8 cellular contexts compared by ENCODE assay signal in the genomic region with DNA sequence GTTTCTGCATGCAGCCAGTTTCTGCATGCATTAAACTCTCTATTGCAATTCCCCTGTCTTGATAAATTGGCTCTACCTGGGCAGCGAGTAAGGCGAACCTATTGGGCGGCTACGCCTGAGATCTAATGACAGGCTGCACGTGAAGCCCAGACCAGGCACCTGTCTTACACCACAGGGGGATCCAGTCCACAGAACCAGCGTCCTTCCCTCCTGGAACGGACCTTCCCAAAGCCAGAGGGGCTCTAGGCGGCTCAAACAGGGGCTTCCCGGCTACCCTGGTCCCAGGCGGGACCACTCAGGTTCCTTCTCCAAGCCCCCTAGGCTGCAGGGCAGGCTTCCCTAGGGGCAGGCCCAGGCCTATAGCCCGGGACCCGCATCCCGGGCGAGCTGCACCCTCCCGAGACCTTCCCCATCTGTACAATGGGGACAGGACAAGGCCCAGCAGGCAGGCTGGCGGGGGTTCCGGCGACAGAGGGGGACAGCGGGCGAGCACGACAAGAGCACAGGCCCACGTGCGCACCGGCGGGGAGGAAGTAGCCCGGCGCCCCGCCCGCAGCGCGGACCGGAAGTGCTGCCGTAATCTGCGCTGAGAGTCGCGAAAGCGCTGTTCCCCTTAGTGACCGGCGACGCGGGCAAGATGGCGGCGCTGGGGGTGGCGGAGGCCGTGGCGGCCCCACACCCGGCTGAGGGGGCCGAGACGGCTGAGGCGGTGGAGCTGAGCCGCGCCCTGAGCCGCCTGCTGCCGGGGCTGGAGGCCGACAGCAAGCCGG. TPM values are rescaled to one million over a fixed set of nuclear protein-coding genes. Genes with fewer than 3 reads are reported as not detected.
DNase-seq lines count a peak whose midpoint lies in the region; ATAC-seq and TF ChIP-seq lines count a peak whose summit lies in the region.

TSS of gene DNAAF5 (plus strand) at position 616 of the 770 bp plus-strand sequence. CDS start at position 638, 22 bp downstream.

- no peaks in the 10 kb centered on the region for H3K36me3 ChIP-seq in parathyroid adenoma (ENCODE audit: control insufficient read depth, insufficient read depth, low read length)
- peaks cover 0 to 22% (median 0%) of the 10 kb centered on the region in 3 donors for H3K36me3 ChIP-seq in tibial artery

- H3K27ac Mint-ChIP-seq in HFFc6: peak within 1 kb of the TSS; percentile 76
- peak within 1 kb of the TSS; percentile 92 for H3K27ac Mint-ChIP-seq in activated naive CD8-positive, alpha-beta T cell

- DNase-seq in GM10248 (ENCODE audit: extremely low spot score): peak; percentile 95
- peak; percentile 75 for DNase-seq in HFFc6
- DNase-seq in NAMALWA (ENCODE audit: low spot score): peak; percentile 95
- DNase-seq in SKM-1 treated with dmso at 0.1 percent for 144 hours (lab: John Stamatoyannopoulos, UW; ENCODE audit: unreplicated experiment): peak; percentile 75
- peak; percentile 94 for DNase-seq in Right ventricle myocardium inferior (ENCODE audit: missing footprints)
- DNase-seq in tibial artery: peak; percentile 74 to 87

- H3K4me1 ChIP-seq in parathyroid adenoma: peaks cover 6% of the 10 kb centered on the region
- H3K4me1 ChIP-seq in tibial artery: peaks cover 0 to 25% (median 18%) of the 10 kb centered on the region in 4 donors

- H3K36me3 Mint-ChIP-seq in HFFc6 (ENCODE audit: low read depth): peaks cover 42% of the 10 kb centered on the region
- peaks cover 19% of the 10 kb centered on the region for H3K36me3 Mint-ChIP-seq in activated naive CD8-positive, alpha-beta T cell

- H3K4me3 Mint-ChIP-seq in HFFc6: peak within 1 kb of the TSS; percentile 87
- H3K4me3 Mint-ChIP-seq in activated naive CD8-positive, alpha-beta T cell: peak within 1 kb of the TSS; percentile 87

- peaks cover 40% of the 10 kb centered on the region for H3K9me3 Mint-ChIP-seq in HFFc6
- H3K9me3 Mint-ChIP-seq in activated naive CD8-positive, alpha-beta T cell (ENCODE audit: low read depth): peaks cover 4% of the 10 kb centered on the region

- CTCF ChIA-PET in GM10248 (lab: Yijun Ruan, JAX): interaction anchor here (1.4 kb wide), 1 partner anchor 10 kb away, joined by 3 read pairs; no protein-coding TSS in a partner anchor

- H3K9me3 ChIP-seq in parathyroid adenoma (ENCODE audit: control insufficient read depth, low read length): no peaks in the 10 kb centered on the region
- H3K9me3 ChIP-seq in tibial artery: no peaks in the 10 kb centered on the region

- H3K79me2 ChIP-seq in parathyroid adenoma: peaks cover 3% of the 10 kb centered on the region

- H3K27ac ChIP-seq in parathyroid adenoma: peak within 1 kb of the TSS; percentile 45
- peak within 1 kb of the TSS; percentile 68 to 69 for H3K27ac ChIP-seq in tibial artery

- peaks cover 31% of the 10 kb centered on the region for H3K4me1 Mint-ChIP-seq in HFFc6 (ENCODE audit: low read depth)
- H3K4me1 Mint-ChIP-seq in activated naive CD8-positive, alpha-beta T cell (ENCODE audit: low read depth): peaks cover 28% of the 10 kb centered on the region

- H3K27me3 ChIP-seq in parathyroid adenoma (ENCODE audit: control insufficient read depth, insufficient read depth, low read length) (no peaks in the 10 kb centered on the region), tibial artery (no peaks in the 10 kb centered on the region)

- TF ChIP-seq CTCF in GM10248 (IDR thresholded peaks at IDR 0.05; ENCODE audit: control extremely low read depth, extremely low read depth, low read depth, missing control alignments): no peak
- no peak for TF ChIP-seq CTCF in HFFc6 (IDR thresholded peaks at IDR 0.05)
- no peak for TF ChIP-seq CTCF in parathyroid adenoma (IDR thresholded peaks at IDR 0.05)
- peak in 1 of 2 experiments; percentile 15 for TF ChIP-seq CTCF in tibial artery (IDR thresholded peaks at IDR 0.05)

- no peak within 1 kb of the TSS for H3K9ac ChIP-seq in parathyroid adenoma

- intact Hi-C loops in Right ventricle myocardium inferior (cut with DNase I) (loop anchor here (5.0 kb wide), 1 partner anchor 59 kb away; no protein-coding TSS in a partner anchor), tibial artery (cut with DNase I; ENCODE audit: low total_unique reads) (no loop called here)

- peak within 1 kb of the TSS; percentile 85 for H2AFZ ChIP-seq in parathyroid adenoma

- no peaks in the 10 kb centered on the region; the same call in 1 of the 2 replicates for H3K27me3 Mint-ChIP-seq in HFFc6 (ENCODE audit: insufficient read depth)
- no peaks in the 10 kb centered on the region for H3K27me3 Mint-ChIP-seq in activated naive CD8-positive, alpha-beta T cell

- POLR2A ChIA-PET in GM10248 (lab: Yijun Ruan, JAX): no interaction called here

- H3K4me3 ChIP-seq in parathyroid adenoma (ENCODE audit: low read depth, low read length) (peak within 1 kb of the TSS; percentile 59), tibial artery (peak within 1 kb of the TSS; percentile 72 to 98)

- peak; percentile 90 for ATAC-seq in Right ventricle myocardium inferior

- peak within 1 kb of the TSS; percentile 66 for H3K4me2 ChIP-seq in parathyroid adenoma (ENCODE audit: low read length)

RNA-seq across cellular contexts. Expression of gene DNAAF5, which starts in this region (rescaled TPM):
- total RNA-seq in HFFc6 (2021; fragmentation: NEBNext Ultra II Directional; extraction: Animal tissue kit (Norgen Biotek cat#: 25700)): 10 to 100 TPM; 25.4 to 33.0 (median 27.5) TPM
- total RNA-seq in Right ventricle myocardium inferior: 17.7 TPM

Comparison
In these comparisons a context has a peak if more than half of its experiments do, and no peak if none do; other contexts are left out.
1. Peak in every context shown above with its lines: DNase-seq, ATAC-seq, H3K4me3 ChIP-seq and H3K27ac ChIP-seq.